ENCODE assay signal across 8 cellular contexts in genomic region chr6:129498950-129499870, GRCh38.
A peak's percentile ranks its signal among the peaks of the same experiment; 100 is the strongest.
DNase-seq lines count a peak whose midpoint lies in the region; ATAC-seq, FAIRE-seq and TF ChIP-seq lines count a peak whose summit lies in the region.

No MANE protein-coding gene starts in this region.

- POLR2A ChIA-PET in HepG2 (lab: Yijun Ruan, JAX), result no interaction called here

- peaks cover 33% of the 10 kb centered on the region for H3K4me1 ChIP-seq in HepG2 (ENCODE audit: insufficient read depth, low read length)

- no peaks in the 10 kb centered on the region for H3K27me3 Mint-ChIP-seq in chondrocyte (ENCODE audit: low read depth)

- intact Hi-C loops in HepG2 (cut with micrococcal nuclease; ENCODE audit: unreplicated experiment), result loop anchor here (1.0 to 2.0 kb wide), 7 partner anchors 68 to 522 kb away; no protein-coding TSS in a partner anchor

- no peaks in the 10 kb centered on the region for H3K9me3 ChIP-seq in HepG2 (ENCODE audit: low read length)

- H3K27me3 ChIP-seq in HepG2 (ENCODE audit: control insufficient read depth in 1 of 2, insufficient read depth in 2 of 2, low read length in 2 of 2), result no peaks in the 10 kb centered on the region

- H3K27ac ChIP-seq in HepG2 (ENCODE audit: extremely low read length, insufficient read depth, low read length), result no peak overlapping the region

- H3K36me3 Mint-ChIP-seq in chondrocyte (ENCODE audit: low read depth), result no peaks in the 10 kb centered on the region

- FAIRE-seq in HepG2 (lab: Jason Lieb, UNC), result peak; percentile 62
- no peak for FAIRE-seq in urothelium cell line (lab: Jason Lieb, UNC)

- DNase-seq in NCI-H1417 (lab: John Stamatoyannopoulos, UW), result peak; percentile 22 to 65 (median 60)
- DNase-seq in NCI-H1417 treated with DMSO at 0.1 percent for 48 hours (lab: John Stamatoyannopoulos, UW), result no peak
- peak; percentile 70 for DNase-seq in RPMI7951 (ENCODE audit: low read depth)
- DNase-seq in chondrocyte (ENCODE audit: low spot score), result no peak
- peak; percentile 58 for DNase-seq in HepG2 (ENCODE audit: low spot score)
- peak; percentile 28 for DNase-seq in urothelium cell line (ENCODE audit: low spot score)

- H4K20me1 ChIP-seq in HepG2 (ENCODE audit: insufficient read depth, low read length), result no peaks in the 10 kb centered on the region

- H3K9me3 Mint-ChIP-seq in chondrocyte (ENCODE audit: low read depth), result no peaks in the 10 kb centered on the region

- H3K4me2 ChIP-seq in HepG2 (ENCODE audit: low read depth, low read length), result 0 out of 2 replicates have a peak overlapping the region, but pooled peaks have one; percentile 1

- H3K4me3 Mint-ChIP-seq in chondrocyte (ENCODE audit: unreplicated experiment), result no peak overlapping the region

- no peaks in the 10 kb centered on the region for H3K79me2 ChIP-seq in HepG2 (ENCODE audit: insufficient read depth, low read length)

- 15% methylated on average over 9 of the region's 9 CpGs for WGBS in HepG2 (ENCODE audit: low lambda C conversion rate)

- no peak for TF ChIP-seq POLR2A in HepG2 (IDR thresholded peaks at IDR 0.05; ENCODE audit: insufficient read depth in 1 of 2, low read depth in 2 of 2, low read length in 2 of 2)

- peak; percentile 62; the same call in 1 of the 2 replicates for TF ChIP-seq RAD21 in HepG2 (CRISPR knock-in tag; IDR thresholded peaks at IDR 0.05)

- no peak overlapping the region for H3K27ac Mint-ChIP-seq in chondrocyte (ENCODE audit: unreplicated experiment)

- no peak overlapping the region for H3K9ac ChIP-seq in HepG2 (ENCODE audit: insufficient read depth, low read depth, low read length)

- H2AFZ ChIP-seq in HepG2 (ENCODE audit: low read length), result no peak overlapping the region

- in situ Hi-C loops in HepG2 (cut with HindIII; ENCODE audit: extremely low pct_ligation_motif_present, low pct_unique_long_range_greater_than_20kb), result loop anchor here (25.0 kb wide), 1 partner anchor 438 kb away; no protein-coding TSS in a partner anchor

- no peaks in the 10 kb centered on the region for H3K36me3 ChIP-seq in HepG2 (replicated peaks in 1 of 2; ENCODE audit: control insufficient read depth in 1 of 2, insufficient read depth in 2 of 2, low read length in 2 of 2)

- H3K4me3 ChIP-seq in HepG2 (replicated peaks in 1 of 3; ENCODE audit: insufficient read depth in 1 of 3, low read depth in 2 of 3, low read length in 3 of 3), result no peak overlapping the region

- CTCF ChIA-PET in HepG2 (lab: Yijun Ruan, JAX; ENCODE audit: low intra/inter-chr PET ratio, low total read pairs), result interaction anchor here (0.7 to 3.5 kb wide), 6 partner anchors 68 to 522 kb away, joined by 3 to 21 read pairs (median 10); no protein-coding TSS in a partner anchor

- TF ChIP-seq CTCF in chondrocyte (IDR thresholded peaks at IDR 0.05) (peak; percentile 92), HepG2 (CRISPR knock-in tag; IDR thresholded peaks at IDR 0.05) (peak; percentile 78)

- TF ChIP-seq EP300 in HepG2 (IDR thresholded peaks at IDR 0.05; ENCODE audit: low read depth in 2 of 2, low read length in 2 of 2) (0 out of 4 replicates have a peak, but pooled peaks of 1 of the 2 experiments have one; percentile 8), HepG2 (CRISPR knock-in tag; IDR thresholded peaks at IDR 0.05; ENCODE audit: borderline replicate concordance) (no peak)

- ATAC-seq in GM19463 (IDR thresholded peaks at IDR 0.05; ENCODE audit: unreplicated experiment) (peak; percentile 77), HG03571 (IDR thresholded peaks at IDR 0.05; ENCODE audit: unreplicated experiment) (peak; percentile 86), HepG2 (peak; percentile 68)

- BruUV-seq in HepG2 (replicated peaks; lab: Mats Ljungman, UMichigan), result no TSS peak

- peaks cover 39% of the 10 kb centered on the region for H3K4me1 Mint-ChIP-seq in chondrocyte (ENCODE audit: low read depth)

TF ChIP-seq in HepG2, 621 proteins besides CTCF, POLR2A, EP300 and RAD21 (continues in another document):
- TF ChIP-seq LRRFIP1 (CRISPR knock-in tag; conservative IDR thresholded peaks at IDR 0.05) (no peak), ZNF414 (CRISPR knock-in tag; IDR thresholded peaks at IDR 0.05) (0 out of 2 replicates have a peak, but pooled peaks have one; percentile 11), CEBPB (IDR thresholded peaks at IDR 0.05; ENCODE audit: borderline replicate concordance, low read depth, low read length) (peak; percentile 84), ZNF121 (CRISPR knock-in tag; IDR thresholded peaks at IDR 0.05) (peak; percentile 98), RARA (CRISPR knock-in tag; IDR thresholded peaks at IDR 0.05) (peak; percentile 53; the same call in 1 of the 2 replicates), SMC3 (IDR thresholded peaks at IDR 0.05; ENCODE audit: low read length) (peak; percentile 61), ZBTB4 (CRISPR knock-in tag; IDR thresholded peaks at IDR 0.05; ENCODE audit: borderline replicate concordance) (no peak), ZNF770 (CRISPR knock-in tag; IDR thresholded peaks at IDR 0.05) (peak; percentile 80)
- TF ChIP-seq, protein P1, sequence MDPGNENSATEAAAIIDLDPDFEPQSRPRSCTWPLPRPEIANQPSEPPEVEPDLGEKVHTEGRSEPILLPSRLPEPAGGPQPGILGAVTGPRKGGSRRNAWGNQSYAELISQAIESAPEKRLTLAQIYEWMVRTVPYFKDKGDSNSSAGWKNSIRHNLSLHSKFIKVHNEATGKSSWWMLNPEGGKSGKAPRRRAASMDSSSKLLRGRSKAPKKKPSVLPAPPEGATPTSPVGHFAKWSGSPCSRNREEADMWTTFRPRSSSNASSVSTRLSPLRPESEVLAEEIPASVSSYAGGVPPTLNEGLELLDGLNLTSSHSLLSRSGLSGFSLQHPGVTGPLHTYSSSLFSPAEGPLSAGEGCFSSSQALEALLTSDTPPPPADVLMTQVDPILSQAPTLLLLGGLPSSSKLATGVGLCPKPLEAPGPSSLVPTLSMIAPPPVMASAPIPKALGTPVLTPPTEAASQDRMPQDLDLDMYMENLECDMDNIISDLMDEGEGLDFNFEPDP (CRISPR knock-in tag; conservative IDR thresholded peaks at IDR 0.05), result 0 out of 2 replicates have a peak, but pooled peaks have one; percentile 16

Comparison
In these comparisons a context has a peak if more than half of its experiments do, and no peak if none do; other contexts are left out.
1. DNase-seq: peak in NCI-H1417 (3 of 3), RPMI7951 (single experiment), HepG2 (single experiment) and urothelium cell line (single experiment); none in NCI-H1417 treated with DMSO at 0.1 percent for 48 hours (single experiment) and chondrocyte (single experiment).
2. Peak in every context shown above with its lines, with median percentiles within 50 percentile points of each other: ATAC-seq.